18 cellular contexts compared by ENCODE assay signal in genomic region chr4:48137766-48138349, GRCh38. TPM values are rescaled to one million over a fixed set of nuclear protein-coding genes. Genes with fewer than 3 reads are reported as not detected.
A peak's percentile ranks its signal among the peaks of the same experiment; 100 is the strongest.
DNase-seq lines count a peak whose midpoint lies in the region; ATAC-seq lines count a peak whose summit lies in the region.
"Had no signal": no experiment of that assay in that cellular context is flagged by ENCODE, and none has a peak within 500 bp of the region (broad histone marks: within the 10 kb centered on the region; RNA-seq: fewer than 3 reads in every experiment).

No MANE protein-coding gene starts in this region.

- ATAC-seq in T-cell (replicated peaks in 1 of 4), result peak; percentile 32 to 53 (median 48)
- ATAC-seq in activated naive CD8-positive, alpha-beta T cell treated with anti-CD3 and anti-CD28 coated beads, Interleukin-2, amount 50 U/mL, for 24 hours, result no peak
- peak; percentile 53 for ATAC-seq in stimulated activated effector memory CD8-positive, alpha-beta T cell treated with anti-CD3 and anti-CD28 coated beads, Interleukin-12 subunit alpha, Interleukin-12 subunit beta, amount 100 ng/mL, for 72 hours
- ATAC-seq in HG03457 (IDR thresholded peaks at IDR 0.05; ENCODE audit: unreplicated experiment), result no peak
- ATAC-seq in GM18858 (IDR thresholded peaks at IDR 0.05; ENCODE audit: unreplicated experiment), result no peak
- ATAC-seq: gastroesophageal sphincter, WTC11 had no signal

- peak overlapping the region; percentile 54 for H3K4me3 Mint-ChIP-seq in activated CD4-positive, alpha-beta T cell treated with anti-CD3 and anti-CD28 coated beads, Interleukin-2, amount 10 ng/mL, durations not matched to agents 7 days and 5 days
- H3K4me3 Mint-ChIP-seq in T-cell, result peak overlapping the region; percentile 51 to 74 (median 71)
- peak overlapping the region; percentile 60 for H3K4me3 Mint-ChIP-seq in activated naive CD8-positive, alpha-beta T cell treated with anti-CD3 and anti-CD28 coated beads, Interleukin-2, amount 50 U/mL, for 24 hours
- H3K4me3 Mint-ChIP-seq in stimulated activated effector memory CD8-positive, alpha-beta T cell treated with anti-CD3 and anti-CD28 coated beads, Interleukin-12 subunit alpha, Interleukin-12 subunit beta, amount 100 ng/mL, for 72 hours, result peak overlapping the region; percentile 26
- H3K4me3 Mint-ChIP-seq: WTC11 had no signal

- peak overlapping the region; percentile 91 for H3K27ac Mint-ChIP-seq in activated CD4-positive, alpha-beta T cell treated with anti-CD3 and anti-CD28 coated beads, Interleukin-2, amount 10 ng/mL, durations not matched to agents 7 days and 5 days
- H3K27ac Mint-ChIP-seq in T-cell, result peak overlapping the region; percentile 98 to 99
- peak overlapping the region; percentile 67 for H3K27ac Mint-ChIP-seq in activated naive CD8-positive, alpha-beta T cell treated with anti-CD3 and anti-CD28 coated beads, Interleukin-2, amount 50 U/mL, for 24 hours
- peak overlapping the region; percentile 83 for H3K27ac Mint-ChIP-seq in stimulated activated effector memory CD8-positive, alpha-beta T cell treated with anti-CD3 and anti-CD28 coated beads, Interleukin-12 subunit alpha, Interleukin-12 subunit beta, amount 100 ng/mL, for 72 hours
- H3K27ac Mint-ChIP-seq: WTC11 had no signal

- POLR2A ChIA-PET in activated CD4-positive, alpha-beta T cell treated with anti-CD3 and anti-CD28 coated beads, Interleukin-2, amount 10 ng/mL, durations not matched to agents 7 days and 5 days (lab: Charles Lee), result interaction anchor here (3.0 kb wide), 1 partner anchor 9 kb away, joined by 25 read pairs; no protein-coding TSS in a partner anchor
- POLR2A ChIA-PET in T-cell (lab: Charles Lee), result interaction anchor here (0.6 to 1.1 kb wide), 5 partner anchors 9 to 213 kb away, joined by 3 to 7 read pairs (median 3); no protein-coding TSS in a partner anchor

- peaks cover 16% of the 10 kb centered on the region for H3K36me3 Mint-ChIP-seq in activated CD4-positive, alpha-beta T cell treated with anti-CD3 and anti-CD28 coated beads, Interleukin-2, amount 10 ng/mL, durations not matched to agents 7 days and 5 days (ENCODE audit: low read depth)
- no peaks in the 10 kb centered on the region for H3K36me3 Mint-ChIP-seq in T-cell
- peaks cover 12% of the 10 kb centered on the region for H3K36me3 Mint-ChIP-seq in activated naive CD8-positive, alpha-beta T cell treated with anti-CD3 and anti-CD28 coated beads, Interleukin-2, amount 50 U/mL, for 24 hours (ENCODE audit: low read depth)
- H3K36me3 Mint-ChIP-seq in stimulated activated effector memory CD8-positive, alpha-beta T cell treated with anti-CD3 and anti-CD28 coated beads, Interleukin-12 subunit alpha, Interleukin-12 subunit beta, amount 100 ng/mL, for 72 hours, result no peaks in the 10 kb centered on the region

- no peaks in the 10 kb centered on the region for H3K27me3 Mint-ChIP-seq in activated CD4-positive, alpha-beta T cell treated with anti-CD3 and anti-CD28 coated beads, Interleukin-2, amount 10 ng/mL, durations not matched to agents 7 days and 5 days
- H3K27me3 Mint-ChIP-seq in T-cell, result no peaks in the 10 kb centered on the region
- H3K27me3 Mint-ChIP-seq in activated naive CD8-positive, alpha-beta T cell treated with anti-CD3 and anti-CD28 coated beads, Interleukin-2, amount 50 U/mL, for 24 hours, result no peaks in the 10 kb centered on the region

- no peaks in the 10 kb centered on the region for H3K9me3 Mint-ChIP-seq in activated CD4-positive, alpha-beta T cell treated with anti-CD3 and anti-CD28 coated beads, Interleukin-2, amount 10 ng/mL, durations not matched to agents 7 days and 5 days
- no peaks in the 10 kb centered on the region for H3K9me3 Mint-ChIP-seq in T-cell
- H3K9me3 Mint-ChIP-seq in activated naive CD8-positive, alpha-beta T cell treated with anti-CD3 and anti-CD28 coated beads, Interleukin-2, amount 50 U/mL, for 24 hours, result no peaks in the 10 kb centered on the region
- H3K9me3 Mint-ChIP-seq in stimulated activated effector memory CD8-positive, alpha-beta T cell treated with anti-CD3 and anti-CD28 coated beads, Interleukin-12 subunit alpha, Interleukin-12 subunit beta, amount 100 ng/mL, for 72 hours, result no peaks in the 10 kb centered on the region
- H3K9me3 Mint-ChIP-seq: WTC11 had no signal

- DNase-seq in activated CD4-positive, alpha-beta T cell treated with anti-CD3 and anti-CD28 coated beads, Interleukin-2, amount 10 ng/mL, durations not matched to agents 7 days and 5 days, result peak; percentile 36
- no peak for DNase-seq in activated CD4-positive, alpha-beta T cell treated with anti-CD3 and anti-CD28 coated beads, Interleukin-2, amount 50 U/mL, for 4 hours
- DNase-seq in T-cell (peak in 9 of 34 experiments; percentile 6 to 48 (median 19)), NCI-H1417 (lab: John Stamatoyannopoulos, UW) (no peak)
- DNase-seq in activated naive CD8-positive, alpha-beta T cell treated with anti-CD3 and anti-CD28 coated beads, Interleukin-2, amount 50 U/mL, for 24 hours, result no peak
- no peak for DNase-seq in stimulated activated effector memory CD8-positive, alpha-beta T cell treated with anti-CD3 and anti-CD28 coated beads, Interleukin-12 subunit alpha, Interleukin-12 subunit beta, amount 100 ng/mL, for 72 hours (ENCODE audit: low spot score in 2 of 2)
- DNase-seq: activated CD8-positive, alpha-beta memory T cell treated with anti-CD3 and anti-CD28 coated beads, Interleukin-2, amount 50 U/mL, for 4 hours; C1 segment of cervical spinal cord; dorsolateral prefrontal cortex; erythroblast; midbrain; NCI-H187; stimulated activated CD4-positive, alpha-beta T cell treated with anti-CD3 and anti-CD28 coated beads, Interleukin-12 subunit alpha, Interleukin-12 subunit beta, amount 100 ng/mL, for 4 hours; thyroid gland had no signal

- H3K4me1 Mint-ChIP-seq in activated CD4-positive, alpha-beta T cell treated with anti-CD3 and anti-CD28 coated beads, Interleukin-2, amount 10 ng/mL, durations not matched to agents 7 days and 5 days, result peaks cover 69% of the 10 kb centered on the region
- peaks cover 74 to 75% (median 74%) of the 10 kb centered on the region in 3 donors for H3K4me1 Mint-ChIP-seq in T-cell
- H3K4me1 Mint-ChIP-seq in activated naive CD8-positive, alpha-beta T cell treated with anti-CD3 and anti-CD28 coated beads, Interleukin-2, amount 50 U/mL, for 24 hours, result peaks cover 74% of the 10 kb centered on the region
- H3K4me1 Mint-ChIP-seq in stimulated activated effector memory CD8-positive, alpha-beta T cell treated with anti-CD3 and anti-CD28 coated beads, Interleukin-12 subunit alpha, Interleukin-12 subunit beta, amount 100 ng/mL, for 72 hours, result peaks cover 59% of the 10 kb centered on the region
- H3K4me1 Mint-ChIP-seq: WTC11 had no signal

- CTCF ChIA-PET in activated CD4-positive, alpha-beta T cell treated with anti-CD3 and anti-CD28 coated beads, Interleukin-2, amount 10 ng/mL, durations not matched to agents 7 days and 5 days (lab: Charles Lee), result interaction anchor here (0.7 to 3.2 kb wide), 3 partner anchors 9 to 29 kb away, joined by 3 to 33 read pairs (median 4); no protein-coding TSS in a partner anchor
- CTCF ChIA-PET in T-cell (lab: Charles Lee), result interaction anchor here (0.8 to 3.9 kb wide), 7 partner anchors 9 to 104 kb away, joined by 3 to 77 read pairs (median 11); no protein-coding TSS in a partner anchor

RNA-seq across cellular contexts. Expression of gene TXK, which starts 3.8 kb away (rescaled TPM):
- 10 to 100 TPM; 42.0 to 50.1 TPM for total RNA-seq in activated CD4-positive, alpha-beta T cell treated with anti-CD3 and anti-CD28 coated beads, Interleukin-2, amount 10 ng/mL, durations not matched to agents 7 days and 5 days
- 100 to 1,000 TPM in 1 of 5 donors, 10 to 100 TPM in 4; 55.3 to 161 (median 77.9) TPM for total RNA-seq in T-cell

Comparison
In these comparisons a context has a peak if more than half of its experiments do, and no peak if none do; other contexts are left out.
1. ATAC-seq: peak in T-cell (4 of 4) and stimulated activated effector memory CD8-positive, alpha-beta T cell treated with anti-CD3 and anti-CD28 coated beads, Interleukin-12 subunit alpha, Interleukin-12 subunit beta, amount 100 ng/mL, for 72 hours (single experiment); none in activated naive CD8-positive, alpha-beta T cell treated with anti-CD3 and anti-CD28 coated beads, Interleukin-2, amount 50 U/mL, for 24 hours (single experiment), HG03457 (single experiment) and GM18858 (single experiment).
2. Peak in every context shown above with its lines, with median percentiles within 50 percentile points of each other: H3K27ac Mint-ChIP-seq and H3K4me3 Mint-ChIP-seq.